In genomic region chr13:51451134-51451466, GRCh38 we compare ENCODE assay signal across 8 cellular contexts. TPM values are rescaled to one million over a fixed set of nuclear protein-coding genes. Genes with fewer than 3 reads are reported as not detected.
DNase-seq lines count a peak whose midpoint lies in the region; ATAC-seq and TF ChIP-seq lines count a peak whose summit lies in the region.

No MANE protein-coding gene starts in this region.

- in situ Hi-C loops in astrocyte of the spinal cord (cut with HindIII; ENCODE audit: low sequenced_read_pairs) = no loop called here

- peaks cover 6 to 11% of the 10 kb centered on the region in 2 donors for H3K4me1 ChIP-seq in thyroid gland

- peak overlapping the region; percentile 92 for H3K4me3 Mint-ChIP-seq in activated T-cell treated with anti-CD3 and anti-CD28 coated beads, Interleukin-2, amount 50 U/mL, for 4 hours

- peaks cover 0 to 6% of the 10 kb centered on the region in 2 donors for H3K36me3 ChIP-seq in thyroid gland

- H3K27ac ChIP-seq in thyroid gland = peak overlapping the region; percentile 99 to 100 (median 99)

- intact Hi-C loops in lower leg skin (cut with DNase I; ENCODE audit: low total_unique reads) (loop anchor here (5.0 to 10.0 kb wide), 2 partner anchors 134 to 331 kb away; partner anchors contain the start of gene WDFY2), thyroid gland (cut with DNase I) (loop anchor here (5.0 kb wide), 1 partner anchor 356 kb away; no protein-coding TSS in a partner anchor)

- DNase-seq in activated T-cell treated with anti-CD3 and anti-CD28 coated beads, Interleukin-2, amount 50 U/mL, for 4 hours = no peak
- no peak for DNase-seq in activated T-cell treated with anti-CD3 and anti-CD28 coated beads, Interleukin-2, amount 50 U/mL, for 48 hours
- no peak for DNase-seq in astrocyte of the spinal cord (ENCODE audit: low read depth, low spot score)
- no peak for DNase-seq in lower leg skin (ENCODE audit: low spot score in 2 of 2)
- no peak for DNase-seq in thyroid gland
- no peak for DNase-seq in cerebellar nuclear complex (lab: John Stamatoyannopoulos, UW)
- DNase-seq in iPS-NIHi7 (ENCODE audit: extremely low spot score) = no peak
- no peak for DNase-seq in KG1 (lab: John Stamatoyannopoulos, UW)

- 1 to 2% methylated on average over 5 of the region's 5 CpGs for WGBS in lower leg skin, 2 donors
- 4 to 9% methylated on average over 5 of the region's 5 CpGs for WGBS in thyroid gland, 2 donors

- no peaks in the 10 kb centered on the region for H3K9me3 ChIP-seq in thyroid gland

- H3K4me3 ChIP-seq in astrocyte of the spinal cord (ENCODE audit: low read depth, low read length) (peak overlapping the region; percentile 88), lower leg skin (ENCODE audit: low read depth, poor library complexity, severe bottlenecking) (peak overlapping the region; percentile 98), thyroid gland (replicated peaks in 1 of 3) (peak overlapping the region; percentile 38 to 77 (median 51))

- peaks cover 42% of the 10 kb centered on the region for H3K4me1 Mint-ChIP-seq in activated T-cell treated with anti-CD3 and anti-CD28 coated beads, Interleukin-2, amount 50 U/mL, for 4 hours (ENCODE audit: low read depth)

- no peak for TF ChIP-seq CTCF in astrocyte of the spinal cord (IDR thresholded peaks at IDR 0.05; ENCODE audit: low read depth, low read length)
- TF ChIP-seq CTCF in lower leg skin (IDR thresholded peaks at IDR 0.05) = no peak
- TF ChIP-seq CTCF in thyroid gland (IDR thresholded peaks at IDR 0.05) = no peak

- no peaks in the 10 kb centered on the region for H3K27me3 ChIP-seq in thyroid gland

- no peak for ATAC-seq in activated T-cell treated with anti-CD3 and anti-CD28 coated beads, Interleukin-2, amount 50 U/mL, for 4 hours

- no peak for TF ChIP-seq POLR2A in lower leg skin (IDR thresholded peaks at IDR 0.05)
- TF ChIP-seq POLR2A in thyroid gland (IDR thresholded peaks at IDR 0.05) = no peak

- H3K36me3 Mint-ChIP-seq in activated T-cell treated with anti-CD3 and anti-CD28 coated beads, Interleukin-2, amount 50 U/mL, for 4 hours (ENCODE audit: insufficient read depth) = peaks cover 27% of the 10 kb centered on the region

- no peaks in the 10 kb centered on the region for H3K9me3 Mint-ChIP-seq in activated T-cell treated with anti-CD3 and anti-CD28 coated beads, Interleukin-2, amount 50 U/mL, for 4 hours

- no peaks in the 10 kb centered on the region for H3K27me3 Mint-ChIP-seq in activated T-cell treated with anti-CD3 and anti-CD28 coated beads, Interleukin-2, amount 50 U/mL, for 4 hours (ENCODE audit: low read depth)

RNA-seq across cellular contexts. Expression of gene INTS6, which starts 1.7 kb away (rescaled TPM):
- 10 to 100 TPM; 44.7 to 61.0 (median 54.0) TPM for total RNA-seq in activated T-cell treated with anti-CD3 and anti-CD28 coated beads, Interleukin-2, amount 50 U/mL, for 4 hours
- total RNA-seq in lower leg skin (10 to 100 TPM; 35.2 to 48.6 (median 41.3) TPM), thyroid gland (10 to 100 TPM; 42.1 to 53.7 (median 45.4) TPM)
